ENCODE assay signal across 9 cellular contexts in genomic region chr3:47323431-47324277, GRCh38. TPM values are rescaled to one million over a fixed set of nuclear protein-coding genes. Genes with fewer than 3 reads are reported as not detected.
DNase-seq lines count a peak whose midpoint lies in the region.
"Had no signal": no experiment of that assay in that cellular context is flagged by ENCODE, and none has a peak within 500 bp of the region (broad histone marks: within the 10 kb centered on the region; RNA-seq: fewer than 3 reads in every experiment).

No MANE protein-coding gene starts in this region.

- peak; percentile 18 for DNase-seq in GM03348 (ENCODE audit: low spot score)
- DNase-seq in RPMI7951 (ENCODE audit: low read depth), result peak; percentile 15
- DNase-seq in renal cortical epithelial cell (ENCODE audit: low read depth), result peak; percentile 59
- no peak for DNase-seq in NCI-H526 (lab: John Stamatoyannopoulos, UW)
- DNase-seq in dermis blood vessel endothelial cell, result no peak
- no peak for DNase-seq in GM19238 (ENCODE audit: insufficient read length, low spot score)
- DNase-seq in NCI-H1436 (lab: John Stamatoyannopoulos, UW), result no peak

- H3K27ac ChIP-seq in cingulate gyrus (ENCODE audit: low read depth, low read length), result peak overlapping the region; percentile 29
- H3K27ac ChIP-seq: KMS-11 had no signal

RNA-seq across cellular contexts. Expression of gene KLHL18, which starts 40.9 kb away (rescaled TPM):
- total RNA-seq in RPMI7951 (2014; rRNA removed; shearing (Covaris generic)), result 24.6 and 27.1 TPM in 2 replicates
- total RNA-seq in renal cortical epithelial cell (38.0 and 38.2 TPM in 2 replicates), dermis blood vessel endothelial cell (31.1 and 40.2 TPM in 2 replicates)

RNA-seq across cellular contexts. Expression of gene KIF9, which starts 41.1 kb away (rescaled TPM):
- total RNA-seq in RPMI7951 (2014; rRNA removed; shearing (Covaris generic)), result 20.0 and 22.1 TPM in 2 replicates
- total RNA-seq in renal cortical epithelial cell, result 16.7 and 19.8 TPM in 2 replicates
- total RNA-seq in dermis blood vessel endothelial cell, result 10.0 and 11.2 TPM in 2 replicates

RNA-seq across cellular contexts. Expression of gene PTPN23, which starts 57.2 kb away (rescaled TPM):
- total RNA-seq in RPMI7951 (2014; rRNA removed; shearing (Covaris generic)), result 5.9 and 10.2 TPM in 2 replicates
- total RNA-seq in renal cortical epithelial cell (10.6 and 50.3 TPM in 2 replicates), dermis blood vessel endothelial cell (21.4 and 41.4 TPM in 2 replicates)

Comparison
In these comparisons a context has a peak if more than half of its experiments do, and no peak if none do; other contexts are left out.
1. DNase-seq: peak in GM03348 (single experiment), RPMI7951 (single experiment) and renal cortical epithelial cell (single experiment); none in NCI-H526 (0 of 2), dermis blood vessel endothelial cell (single experiment), GM19238 (single experiment) and NCI-H1436 (single experiment).